1 cellular context compared by ENCODE assay signal in genomic region chr11:2217211-2218081, GRCh38.
TF ChIP-seq lines count a peak whose summit lies in the region.

No MANE protein-coding gene starts in this region.

TF ChIP-seq in GM23338, 12 proteins besides CTCF, POLR2A, EP300 and RAD21:
- peak; percentile 15 for TF ChIP-seq REST (IDR thresholded peaks at IDR 0.05; ENCODE audit: unreplicated experiment)
- TF ChIP-seq JUNB (IDR thresholded peaks at IDR 0.05; ENCODE audit: unreplicated experiment), result no peak
